ENCODE assay signal across 9 cellular contexts in genomic region chr7:17940302-17941170, GRCh38. TPM values are rescaled to one million over a fixed set of nuclear protein-coding genes. Genes with fewer than 3 reads are reported as not detected.
A peak's percentile ranks its signal among the peaks of the same experiment; 100 is the strongest.
DNase-seq lines count a peak whose midpoint lies in the region; ATAC-seq, FAIRE-seq and TF ChIP-seq lines count a peak whose summit lies in the region.
"Had no signal": no experiment of that assay in that cellular context is flagged by ENCODE, and none has a peak within 500 bp of the region (broad histone marks: within the 10 kb centered on the region; RNA-seq: fewer than 3 reads in every experiment).

Gene SNX13 (minus strand): TSS chr7:17940494. CDS start chr7:17940295, 199 bp downstream.

- DNase-seq in AG08395 (ENCODE audit: low spot score) (peak; percentile 95), NCI-H2227 (lab: John Stamatoyannopoulos, UW; ENCODE audit: unreplicated experiment) (peak; percentile 93), bronchial epithelial cell (ENCODE audit: low read depth) (peak; percentile 79), iPS-NIHi7 (ENCODE audit: extremely low spot score) (peak; percentile 96), smooth muscle cell of the brain vasculature (ENCODE audit: low read depth, low spot score) (peak; percentile 76)

- ATAC-seq in GM18907 (IDR thresholded peaks at IDR 0.05; ENCODE audit: unreplicated experiment) (peak; percentile 92), HG03159 (IDR thresholded peaks at IDR 0.05; ENCODE audit: unreplicated experiment) (peak; percentile 95)

- H3K27me3 ChIP-seq in bronchial epithelial cell (ENCODE audit: control insufficient read depth, insufficient read depth, low read length), result no peaks in the 10 kb centered on the region

- FAIRE-seq in bronchial epithelial cell (lab: Jason Lieb, UNC), result no peak
- FAIRE-seq: TTC549 had no signal

- H3K36me3 ChIP-seq in bronchial epithelial cell (ENCODE audit: control insufficient read depth, insufficient read depth, low read length), result no peaks in the 10 kb centered on the region

- TF ChIP-seq CTCF in WI38 (IDR thresholded peaks at IDR 0.05; ENCODE audit: low read depth, low read length) (peak; percentile 30; the same call in 1 of the 2 replicates), bronchial epithelial cell (IDR thresholded peaks at IDR 0.05; ENCODE audit: insufficient read depth, low read length, severe bottlenecking) (peak; percentile 30)

- peak within 1 kb of the TSS; percentile 94 for H3K4me3 ChIP-seq in WI38 (ENCODE audit: low read depth, low read length)
- peak within 1 kb of the TSS; percentile 93 for H3K4me3 ChIP-seq in bronchial epithelial cell (ENCODE audit: low read depth, low read length)

RNA-seq across cellular contexts. Expression of gene SNX13, which starts in this region (rescaled TPM):
- total RNA-seq in bronchial epithelial cell, result 30.2 and 32.9 TPM in 2 replicates

Comparison
In these comparisons a context has a peak if more than half of its experiments do, and no peak if none do; other contexts are left out.
1. Peak in every context shown above with its lines: DNase-seq, ATAC-seq and H3K4me3 ChIP-seq.